ENCODE assay signal across 16 cellular contexts in the genomic region with DNA sequence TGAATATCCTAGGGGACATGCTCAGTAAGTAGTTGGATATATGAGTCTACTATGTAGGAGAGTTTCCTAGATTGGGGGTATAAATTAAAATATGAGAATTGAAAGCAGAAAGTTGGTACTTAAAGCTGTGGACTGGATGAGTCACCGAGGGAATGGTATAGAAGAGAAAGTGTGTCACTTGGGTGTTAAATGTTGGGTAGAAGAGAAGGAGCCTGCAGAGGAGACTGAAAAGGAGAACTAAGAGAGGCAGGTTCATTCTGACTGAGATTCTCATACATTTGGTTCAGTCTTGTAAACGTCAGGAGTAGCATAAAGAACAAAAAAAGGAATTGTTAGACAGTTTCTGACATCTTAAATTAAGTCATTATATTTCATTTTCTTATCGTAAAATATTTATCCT.
A peak's percentile ranks its signal among the peaks of the same experiment; 100 is the strongest.
DNase-seq lines count a peak whose midpoint lies in the region; ATAC-seq lines count a peak whose summit lies in the region.
"Had no signal": no experiment of that assay in that cellular context is flagged by ENCODE, and none has a peak within 500 bp of the region (broad histone marks: within the 10 kb centered on the region; RNA-seq: fewer than 3 reads in every experiment).

No MANE protein-coding gene starts in this region.

- ATAC-seq in GM19043 (IDR thresholded peaks at IDR 0.05; ENCODE audit: low read depth, unreplicated experiment) (peak; percentile 58), GM21723 (IDR thresholded peaks at IDR 0.05; ENCODE audit: unreplicated experiment) (peak; percentile 78), HG03103 (IDR thresholded peaks at IDR 0.05; ENCODE audit: low read depth, unreplicated experiment) (peak; percentile 89)
- ATAC-seq in stimulated activated naive B cell treated with anti-CD40 and anti-IgM and Interleukin-4, amounts not matched to agents 10 μg/mL and 1 μg/mL and 100 μg/mL, for 72 hours (replicated peaks) = peak; percentile 52 to 65

- H3K4me1 Mint-ChIP-seq in stimulated activated naive B cell treated with anti-CD40 and anti-IgM and Interleukin-4, amounts not matched to agents 10 μg/mL and 1 μg/mL and 100 μg/mL, for 72 hours = no peaks in the 10 kb centered on the region
- H3K4me1 Mint-ChIP-seq: activated naive CD8-positive, alpha-beta T cell treated with anti-CD3 and anti-CD28 coated beads, Interleukin-2, amount 10 ng/mL, durations not matched to agents 7 days and 5 days; endodermal cell; nephron had no signal

- no peak overlapping the region for H3K27ac Mint-ChIP-seq in stimulated activated naive B cell treated with anti-CD40 and anti-IgM and Interleukin-4, amounts not matched to agents 10 μg/mL and 1 μg/mL and 100 μg/mL, for 72 hours
- H3K27ac Mint-ChIP-seq: activated naive CD8-positive, alpha-beta T cell treated with anti-CD3 and anti-CD28 coated beads, Interleukin-2, amount 10 ng/mL, durations not matched to agents 7 days and 5 days; endodermal cell; nephron had no signal

- DNase-seq in stimulated activated naive B cell treated with anti-CD40 and anti-IgM and Interleukin-4, amounts not matched to agents 10 μg/mL and 1 μg/mL and 100 μg/mL, for 72 hours = no peak
- DNase-seq in inferior parietal cortex (ENCODE audit: extremely low spot score) = no peak
- no peak for DNase-seq in GM03348 (ENCODE audit: low spot score)
- DNase-seq in NCI-H146 treated with DMSO at 0.1 percent for 48 hours (lab: John Stamatoyannopoulos, UW; ENCODE audit: unreplicated experiment) = no peak
- DNase-seq: activated CD4-positive, CD25-positive, alpha-beta regulatory T cell; activated CD8-positive, alpha-beta memory T cell treated with anti-CD3 and anti-CD28 coated beads, Interleukin-2, amount 50 U/mL, for 48 hours; activated naive CD8-positive, alpha-beta T cell treated with anti-CD3 and anti-CD28 coated beads, Interleukin-2, amount 10 ng/mL, durations not matched to agents 7 days and 5 days; DMS79; endodermal cell; NCI-H2029; NCI-H526 treated with DMSO at 0.1 percent for 48 hours; stimulated activated CD8-positive, alpha-beta memory T cell treated with anti-CD3 and anti-CD28 coated beads, Interleukin-4, amount 100 ng/mL, for 48 hours had no signal

- H3K4me3 Mint-ChIP-seq in stimulated activated naive B cell treated with anti-CD40 and anti-IgM and Interleukin-4, amounts not matched to agents 10 μg/mL and 1 μg/mL and 100 μg/mL, for 72 hours = no peak overlapping the region
- H3K4me3 Mint-ChIP-seq: activated naive CD8-positive, alpha-beta T cell treated with anti-CD3 and anti-CD28 coated beads, Interleukin-2, amount 10 ng/mL, durations not matched to agents 7 days and 5 days; endodermal cell; nephron had no signal

- H3K36me3 Mint-ChIP-seq in stimulated activated naive B cell treated with anti-CD40 and anti-IgM and Interleukin-4, amounts not matched to agents 10 μg/mL and 1 μg/mL and 100 μg/mL, for 72 hours = no peaks in the 10 kb centered on the region
- H3K36me3 Mint-ChIP-seq: activated naive CD8-positive, alpha-beta T cell treated with anti-CD3 and anti-CD28 coated beads, Interleukin-2, amount 10 ng/mL, durations not matched to agents 7 days and 5 days had no signal

- peaks cover 4 to 5% of the 10 kb centered on the region in 2 donors for H3K9me3 Mint-ChIP-seq in stimulated activated naive B cell treated with anti-CD40 and anti-IgM and Interleukin-4, amounts not matched to agents 10 μg/mL and 1 μg/mL and 100 μg/mL, for 72 hours
- H3K9me3 Mint-ChIP-seq: activated naive CD8-positive, alpha-beta T cell treated with anti-CD3 and anti-CD28 coated beads, Interleukin-2, amount 10 ng/mL, durations not matched to agents 7 days and 5 days; endodermal cell; nephron had no signal

- H3K27me3 Mint-ChIP-seq in stimulated activated naive B cell treated with anti-CD40 and anti-IgM and Interleukin-4, amounts not matched to agents 10 μg/mL and 1 μg/mL and 100 μg/mL, for 72 hours = peaks cover 11 to 16% of the 10 kb centered on the region in 2 donors
- H3K27me3 Mint-ChIP-seq: activated naive CD8-positive, alpha-beta T cell treated with anti-CD3 and anti-CD28 coated beads, Interleukin-2, amount 10 ng/mL, durations not matched to agents 7 days and 5 days had no signal
